ENCODE assay signal across 9 cellular contexts in genomic region chr2:177165103-177165583, GRCh38. TPM values are rescaled to one million over a fixed set of nuclear protein-coding genes. Genes with fewer than 3 reads are reported as not detected.
DNase-seq lines count a peak whose midpoint lies in the region; ATAC-seq and TF ChIP-seq lines count a peak whose summit lies in the region.
"Had no signal": no experiment of that assay in that cellular context is flagged by ENCODE, and none has a peak within 500 bp of the region (broad histone marks: within the 10 kb centered on the region; RNA-seq: fewer than 3 reads in every experiment).

No MANE protein-coding gene starts in this region.

- H3K27me3 Mint-ChIP-seq in type B pancreatic cell: peaks cover 4% of the 10 kb centered on the region
- peaks cover 4% of the 10 kb centered on the region for H3K27me3 Mint-ChIP-seq in activated CD8-positive, alpha-beta memory T cell treated with anti-CD3 and anti-CD28 coated beads, Interleukin-2, amount 10 ng/mL, durations not matched to agents 7 days and 5 days
- H3K27me3 Mint-ChIP-seq: activated naive CD4-positive, alpha-beta T cell treated with anti-CD3 and anti-CD28 coated beads, Interleukin-2, amount 50 U/mL, for 24 hours had no signal

- peaks cover 11% of the 10 kb centered on the region for H3K4me1 ChIP-seq in effector memory CD4-positive, alpha-beta T cell (ENCODE audit: control insufficient read depth, insufficient read depth, low read length, poor library complexity, severe bottlenecking)
- H3K4me1 ChIP-seq in mucosa of rectum (ENCODE audit: control insufficient read depth in 2 of 2, insufficient read depth in 2 of 2, low read length in 2 of 2): peaks cover 13 to 22% of the 10 kb centered on the region in 2 donors

- H3K27me3 ChIP-seq in effector memory CD4-positive, alpha-beta T cell (replicated peaks; ENCODE audit: control insufficient read depth, insufficient read depth, low read length, poor library complexity, severe bottlenecking): no peaks in the 10 kb centered on the region
- no peaks in the 10 kb centered on the region for H3K27me3 ChIP-seq in mucosa of rectum (ENCODE audit: control insufficient read depth in 2 of 2, insufficient read depth in 2 of 2, low read length in 2 of 2)

- no peak for TF ChIP-seq CTCF in type B pancreatic cell (conservative IDR thresholded peaks at IDR 0.05)

- no peaks in the 10 kb centered on the region for H3K9me3 ChIP-seq in effector memory CD4-positive, alpha-beta T cell (ENCODE audit: control insufficient read depth, low read length)
- no peaks in the 10 kb centered on the region for H3K9me3 ChIP-seq in mucosa of rectum (ENCODE audit: control insufficient read depth in 2 of 2, low read length in 2 of 2)

- CTCF ChIA-PET in activated CD8-positive, alpha-beta memory T cell treated with anti-CD3 and anti-CD28 coated beads, Interleukin-2, amount 10 ng/mL, durations not matched to agents 7 days and 5 days (lab: Charles Lee): interaction anchor here (0.6 to 7.8 kb wide), 60 partner anchors 9 to 601 kb away, joined by 3 to 162 read pairs (median 5); partner anchors contain the start of genes AGPS, HNRNPA3 and NFE2L2

- H3K4me1 Mint-ChIP-seq in type B pancreatic cell (ENCODE audit: unreplicated experiment): peaks cover 32% of the 10 kb centered on the region
- H3K4me1 Mint-ChIP-seq in activated CD8-positive, alpha-beta memory T cell treated with anti-CD3 and anti-CD28 coated beads, Interleukin-2, amount 10 ng/mL, durations not matched to agents 7 days and 5 days: peaks cover 43% of the 10 kb centered on the region

- no peak overlapping the region for H3K4me3 Mint-ChIP-seq in type B pancreatic cell
- H3K4me3 Mint-ChIP-seq in activated CD8-positive, alpha-beta memory T cell treated with anti-CD3 and anti-CD28 coated beads, Interleukin-2, amount 10 ng/mL, durations not matched to agents 7 days and 5 days: no peak overlapping the region

- peak overlapping the region; percentile 22 for H3K4me3 ChIP-seq in effector memory CD4-positive, alpha-beta T cell (ENCODE audit: insufficient read depth, low read depth, low read length, poor library complexity, severe bottlenecking)
- peak overlapping the region; percentile 78 for H3K4me3 ChIP-seq in mucosa of rectum (ENCODE audit: low read length in 2 of 2)

- ATAC-seq in GM21447 (IDR thresholded peaks at IDR 0.05; ENCODE audit: unreplicated experiment): no peak
- ATAC-seq in activated CD8-positive, alpha-beta memory T cell treated with anti-CD3 and anti-CD28 coated beads, Interleukin-2, amount 10 ng/mL, durations not matched to agents 7 days and 5 days: no peak

- no peak overlapping the region for H3K27ac ChIP-seq in effector memory CD4-positive, alpha-beta T cell (ENCODE audit: insufficient read depth, low read length, poor library complexity, severe bottlenecking)
- peak overlapping the region; percentile 83 to 90 for H3K27ac ChIP-seq in mucosa of rectum (ENCODE audit: low read depth in 2 of 2, low read length in 2 of 2)

- H3K9ac ChIP-seq in mucosa of rectum (ENCODE audit: low read depth in 1 of 2, low read length in 2 of 2): peak overlapping the region; percentile 69 to 71

- H3K36me3 Mint-ChIP-seq in type B pancreatic cell: no peaks in the 10 kb centered on the region
- peaks cover 5% of the 10 kb centered on the region for H3K36me3 Mint-ChIP-seq in activated CD8-positive, alpha-beta memory T cell treated with anti-CD3 and anti-CD28 coated beads, Interleukin-2, amount 10 ng/mL, durations not matched to agents 7 days and 5 days
- H3K36me3 Mint-ChIP-seq: activated naive CD4-positive, alpha-beta T cell treated with anti-CD3 and anti-CD28 coated beads, Interleukin-2, amount 50 U/mL, for 24 hours had no signal

- H3K9me3 Mint-ChIP-seq in type B pancreatic cell: peaks cover 5% of the 10 kb centered on the region
- H3K9me3 Mint-ChIP-seq in activated CD8-positive, alpha-beta memory T cell treated with anti-CD3 and anti-CD28 coated beads, Interleukin-2, amount 10 ng/mL, durations not matched to agents 7 days and 5 days (ENCODE audit: low read depth): no peaks in the 10 kb centered on the region
- H3K9me3 Mint-ChIP-seq: activated naive CD4-positive, alpha-beta T cell treated with anti-CD3 and anti-CD28 coated beads, Interleukin-2, amount 50 U/mL, for 24 hours had no signal

- H3K36me3 ChIP-seq in effector memory CD4-positive, alpha-beta T cell (ENCODE audit: control insufficient read depth, insufficient read depth, low read length): no peaks in the 10 kb centered on the region
- no peaks in the 10 kb centered on the region for H3K36me3 ChIP-seq in mucosa of rectum (ENCODE audit: control insufficient read depth in 2 of 2, insufficient read depth in 2 of 2, low read length in 2 of 2)

- DNase-seq in NCI-H510A treated with DMSO at 0.1 percent for 48 hours (lab: John Stamatoyannopoulos, UW) (peak; percentile 87), NCI-H510A (lab: John Stamatoyannopoulos, UW) (no peak), NCI-H82 (lab: John Stamatoyannopoulos, UW) (peak; percentile 36), type B pancreatic cell (ENCODE audit: extremely low spot score, unreplicated experiment) (no peak)
- no peak for DNase-seq in effector memory CD4-positive, alpha-beta T cell
- no peak for DNase-seq in activated CD8-positive, alpha-beta memory T cell treated with anti-CD3 and anti-CD28 coated beads, Interleukin-2, amount 10 ng/mL, durations not matched to agents 7 days and 5 days

- H3K27ac Mint-ChIP-seq in type B pancreatic cell: no peak overlapping the region
- H3K27ac Mint-ChIP-seq in activated CD8-positive, alpha-beta memory T cell treated with anti-CD3 and anti-CD28 coated beads, Interleukin-2, amount 10 ng/mL, durations not matched to agents 7 days and 5 days: no peak overlapping the region

RNA-seq across cellular contexts. Expression of gene HNRNPA3, which starts 47.5 kb away (rescaled TPM):
- total RNA-seq in type B pancreatic cell (ENCODE audit: low replicate concordance): 203 and 304 TPM in 2 replicates
- total RNA-seq in activated CD8-positive, alpha-beta memory T cell treated with anti-CD3 and anti-CD28 coated beads, Interleukin-2, amount 10 ng/mL, durations not matched to agents 7 days and 5 days: 100 to 1,000 TPM; 298 to 320 TPM

Comparison
In these comparisons a context has a peak if more than half of its experiments do, and no peak if none do; other contexts are left out.
1. DNase-seq: peak in NCI-H510A treated with DMSO at 0.1 percent for 48 hours (single experiment) and NCI-H82 (single experiment); none in NCI-H510A (single experiment), effector memory CD4-positive, alpha-beta T cell (0 of 3), type B pancreatic cell (single experiment) and activated CD8-positive, alpha-beta memory T cell treated with anti-CD3 and anti-CD28 coated beads, Interleukin-2, amount 10 ng/mL, durations not matched to agents 7 days and 5 days (single experiment).